Comparison of ENCODE assay signal across 23 cellular contexts in genomic region chr6:143553337-143553736, GRCh38. TPM values are rescaled to one million over a fixed set of nuclear protein-coding genes. Genes with fewer than 3 reads are reported as not detected.
A peak's percentile ranks its signal among the peaks of the same experiment; 100 is the strongest.
DNase-seq lines count a peak whose midpoint lies in the region; ATAC-seq and TF ChIP-seq lines count a peak whose summit lies in the region.
"Had no signal": no experiment of that assay in that cellular context is flagged by ENCODE, and none has a peak within 500 bp of the region (broad histone marks: within the 10 kb centered on the region; RNA-seq: fewer than 3 reads in every experiment).

No MANE protein-coding gene starts in this region.

- peaks cover 14 to 30% of the 10 kb centered on the region in 2 experiments; a peak in 3 of 4 replicates for H3K79me1 ChIP-seq in IMR-90 (ENCODE audit: low read depth in 1 of 2, low read length in 2 of 2)

- H3K9me3 ChIP-seq in IMR-90 (ENCODE audit: control insufficient read depth, insufficient read depth, low read length) (no peaks in the 10 kb centered on the region), left lung (no peaks in the 10 kb centered on the region)
- H3K9me3 ChIP-seq: BLaER1 treated with 17β-estradiol and CSF1 and Interleukin-3, amounts not matched to agents 10 nM and 100 nM; HAP-1; MG63 had no signal

- no peak overlapping the region for H3K4me2 ChIP-seq in IMR-90 (ENCODE audit: low read depth, low read length)
- H3K4me2 ChIP-seq: BLaER1 treated with 17β-estradiol and CSF1 and Interleukin-3, amounts not matched to agents 10 nM and 100 nM; neural progenitor cell had no signal

- intact Hi-C loops in IMR-90 (cut with micrococcal nuclease) (no loop called here), left lung (cut with DNase I) (no loop called here)

- no peak overlapping the region for H3K56ac ChIP-seq in IMR-90 (ENCODE audit: extremely low read depth, insufficient read depth, low read length)

- H2BK15ac ChIP-seq in IMR-90 (ENCODE audit: low read depth, low read length), result no peak overlapping the region

- TF ChIP-seq CTCF in IMR-90 (conservative IDR thresholded peaks at IDR 0.05; ENCODE audit: low read depth, low read length) (no peak), left lung (IDR thresholded peaks at IDR 0.05) (no peak)

- no peak for DNase-seq in activated CD4-positive, alpha-beta T cell treated with anti-CD3 and anti-CD28 coated beads, Interleukin-2, amount 10 ng/mL, durations not matched to agents 7 days and 5 days
- DNase-seq in activated CD4-positive, alpha-beta T cell treated with anti-CD3 and anti-CD28 coated beads, Interleukin-2, amount 50 U/mL, for 48 hours, result no peak
- no peak for DNase-seq in IMR-90
- no peak for DNase-seq in activated CD4-positive, alpha-beta memory T cell treated with anti-CD3 and anti-CD28 coated beads, Interleukin-2, amount 10 ng/mL, durations not matched to agents 7 days and 5 days
- DNase-seq in natural killer cell treated with Interleukin-12 subunit alpha and Interleukin-12 subunit beta and Interleukin-15 and Interleukin-18, amount 100 ng/mL, for 72 hours (ENCODE audit: low spot score), result no peak
- no peak for DNase-seq in medulla oblongata (ENCODE audit: extremely low spot score)
- DNase-seq in left lung, result no peak
- DNase-seq in mucosa of gallbladder (ENCODE audit: low spot score), result no peak
- DNase-seq: activated naive CD4-positive, alpha-beta T cell treated with anti-CD3 and anti-CD28 coated beads, Interleukin-2, amount 10 ng/mL, durations not matched to agents 7 days and 5 days; central memory CD4-positive, alpha-beta T cell; DMS153; dorsolateral prefrontal cortex; MG63; NCI-H146; NCI-H2171; NCI-H524 treated with DMSO at 0.1 percent for 48 hours; stimulated activated CD4-positive, alpha-beta T cell treated with anti-CD3 and anti-CD28 coated beads, Interleukin-15, amount 100 ng/mL, for 24 hours; trophoblast cell had no signal

- H3K9me3 Mint-ChIP-seq in activated CD4-positive, alpha-beta T cell treated with anti-CD3 and anti-CD28 coated beads, Interleukin-2, amount 10 ng/mL, durations not matched to agents 7 days and 5 days, result no peaks in the 10 kb centered on the region
- H3K9me3 Mint-ChIP-seq in activated CD4-positive, alpha-beta memory T cell treated with anti-CD3 and anti-CD28 coated beads, Interleukin-2, amount 10 ng/mL, durations not matched to agents 7 days and 5 days, result no peaks in the 10 kb centered on the region
- no peaks in the 10 kb centered on the region for H3K9me3 Mint-ChIP-seq in natural killer cell treated with Interleukin-12 subunit alpha and Interleukin-12 subunit beta and Interleukin-15 and Interleukin-18, amount 100 ng/mL, for 72 hours
- H3K9me3 Mint-ChIP-seq: activated naive CD4-positive, alpha-beta T cell treated with anti-CD3 and anti-CD28 coated beads, Interleukin-2, amount 10 ng/mL, durations not matched to agents 7 days and 5 days; neural progenitor cell had no signal

- POLR2A ChIA-PET in activated CD4-positive, alpha-beta T cell treated with anti-CD3 and anti-CD28 coated beads, Interleukin-2, amount 10 ng/mL, durations not matched to agents 7 days and 5 days (lab: Charles Lee), result no interaction called here
- POLR2A ChIA-PET in IMR-90 (lab: Charles Lee; ENCODE audit: unreplicated experiment), result no interaction called here
- POLR2A ChIA-PET in activated CD4-positive, alpha-beta memory T cell treated with anti-CD3 and anti-CD28 coated beads, Interleukin-2, amount 10 ng/mL, durations not matched to agents 7 days and 5 days (lab: Charles Lee), result interaction anchor here (0.8 to 1.5 kb wide), 5 partner anchors 11 to 17 kb away, joined by 3 to 6 read pairs (median 4); no protein-coding TSS in a partner anchor

- WGBS in IMR-90 (ENCODE audit: extremely low coverage in 2 of 2, insufficient read length in 1 of 2), 2 experiments, result no CpG with 5 or more reads among the region's 2 CpGs

- no peak overlapping the region for H2AFZ ChIP-seq in IMR-90 (replicated peaks; ENCODE audit: low read length, poor library complexity)
- H2AFZ ChIP-seq: neural progenitor cell had no signal

- H3K27ac ChIP-seq in IMR-90 (ENCODE audit: insufficient read depth, low read length) (no peak overlapping the region), left lung (no peak overlapping the region)
- H3K27ac ChIP-seq: BLaER1 treated with 17β-estradiol and CSF1 and Interleukin-3, amounts not matched to agents 10 nM and 100 nM; dorsolateral prefrontal cortex; epithelial cell of prostate; neural progenitor cell had no signal

- H3K4me1 Mint-ChIP-seq in activated CD4-positive, alpha-beta T cell treated with anti-CD3 and anti-CD28 coated beads, Interleukin-2, amount 10 ng/mL, durations not matched to agents 7 days and 5 days, result peaks cover 70% of the 10 kb centered on the region
- peaks cover 73% of the 10 kb centered on the region for H3K4me1 Mint-ChIP-seq in activated CD4-positive, alpha-beta memory T cell treated with anti-CD3 and anti-CD28 coated beads, Interleukin-2, amount 10 ng/mL, durations not matched to agents 7 days and 5 days
- H3K4me1 Mint-ChIP-seq in natural killer cell treated with Interleukin-12 subunit alpha and Interleukin-12 subunit beta and Interleukin-15 and Interleukin-18, amount 100 ng/mL, for 72 hours (ENCODE audit: low read depth in 2 of 2), result peaks cover 43 to 47% of the 10 kb centered on the region in 2 donors

- no peaks in the 10 kb centered on the region for H4K20me1 ChIP-seq in IMR-90 (ENCODE audit: insufficient read depth, low read length)

- H3K36me3 ChIP-seq in IMR-90 (ENCODE audit: control insufficient read depth, insufficient read depth, low read length) (no peaks in the 10 kb centered on the region), left lung (no peaks in the 10 kb centered on the region)
- H3K36me3 ChIP-seq: HAP-1, MG63, neural progenitor cell had no signal

- no peaks in the 10 kb centered on the region for H3K27me3 Mint-ChIP-seq in activated CD4-positive, alpha-beta T cell treated with anti-CD3 and anti-CD28 coated beads, Interleukin-2, amount 10 ng/mL, durations not matched to agents 7 days and 5 days
- H3K27me3 Mint-ChIP-seq in activated CD4-positive, alpha-beta memory T cell treated with anti-CD3 and anti-CD28 coated beads, Interleukin-2, amount 10 ng/mL, durations not matched to agents 7 days and 5 days, result no peaks in the 10 kb centered on the region
- no peaks in the 10 kb centered on the region for H3K27me3 Mint-ChIP-seq in natural killer cell treated with Interleukin-12 subunit alpha and Interleukin-12 subunit beta and Interleukin-15 and Interleukin-18, amount 100 ng/mL, for 72 hours
- H3K27me3 Mint-ChIP-seq: activated naive CD4-positive, alpha-beta T cell treated with anti-CD3 and anti-CD28 coated beads, Interleukin-2, amount 10 ng/mL, durations not matched to agents 7 days and 5 days had no signal

- no peak overlapping the region for H3K4ac ChIP-seq in IMR-90 (ENCODE audit: low read depth, low read length)

- no peak overlapping the region for H3K18ac ChIP-seq in IMR-90 (ENCODE audit: low read depth, low read length)

- no peak overlapping the region for H4K8ac ChIP-seq in IMR-90 (ENCODE audit: low read depth in 2 of 2, low read length in 2 of 2)

- peak overlapping the region; percentile 1 for H3K27ac Mint-ChIP-seq in activated CD4-positive, alpha-beta T cell treated with anti-CD3 and anti-CD28 coated beads, Interleukin-2, amount 10 ng/mL, durations not matched to agents 7 days and 5 days
- H3K27ac Mint-ChIP-seq in activated CD4-positive, alpha-beta memory T cell treated with anti-CD3 and anti-CD28 coated beads, Interleukin-2, amount 10 ng/mL, durations not matched to agents 7 days and 5 days, result peak overlapping the region; percentile 23
- H3K27ac Mint-ChIP-seq in natural killer cell treated with Interleukin-12 subunit alpha and Interleukin-12 subunit beta and Interleukin-15 and Interleukin-18, amount 100 ng/mL, for 72 hours, result peak overlapping the region in 1 of 2 donors; percentile 28
- H3K27ac Mint-ChIP-seq: activated naive CD4-positive, alpha-beta T cell treated with anti-CD3 and anti-CD28 coated beads, Interleukin-2, amount 10 ng/mL, durations not matched to agents 7 days and 5 days; neural progenitor cell had no signal

- no peak overlapping the region for H2AK5ac ChIP-seq in IMR-90 (ENCODE audit: low read depth, low read length)

- CTCF ChIA-PET in activated CD4-positive, alpha-beta T cell treated with anti-CD3 and anti-CD28 coated beads, Interleukin-2, amount 10 ng/mL, durations not matched to agents 7 days and 5 days (lab: Charles Lee), result interaction anchor here (0.9 kb wide), 1 partner anchor 10 kb away, joined by 3 read pairs; no protein-coding TSS in a partner anchor
- CTCF ChIA-PET in IMR-90 (lab: Yijun Ruan, JAX), result no interaction called here
- CTCF ChIA-PET in activated CD4-positive, alpha-beta memory T cell treated with anti-CD3 and anti-CD28 coated beads, Interleukin-2, amount 10 ng/mL, durations not matched to agents 7 days and 5 days (lab: Charles Lee), result interaction anchor here (0.7 to 1.2 kb wide), 2 partner anchors 15 to 48 kb away, joined by 3 to 4 read pairs; no protein-coding TSS in a partner anchor

- no peak overlapping the region for H4K91ac ChIP-seq in IMR-90 (ENCODE audit: insufficient read depth, low read depth, low read length)

- no peak overlapping the region for H2AK9ac ChIP-seq in IMR-90 (replicated peaks; ENCODE audit: low read depth, low read length, poor library complexity)

- H2BK20ac ChIP-seq in IMR-90 (ENCODE audit: low read depth, low read length), result no peak overlapping the region

- peaks cover 5% of the 10 kb centered on the region; the same call in 1 of the 2 replicates for H3K9me1 ChIP-seq in IMR-90 (ENCODE audit: insufficient read depth, low read length)

- in situ Hi-C loops in IMR-90 (cut with MboI; ENCODE audit: low sequenced_read_pairs), result no loop called here

- TF ChIP-seq RAD21 in IMR-90 (IDR thresholded peaks at IDR 0.05; ENCODE audit: low read length), result no peak

- H3K4me1 ChIP-seq in IMR-90 (ENCODE audit: control insufficient read depth, insufficient read depth, low read length), result peaks cover 2% of the 10 kb centered on the region
- peaks cover 0 to 6% of the 10 kb centered on the region in 2 donors for H3K4me1 ChIP-seq in left lung
- H3K4me1 ChIP-seq: HAP-1, neural progenitor cell had no signal

- H3K14ac ChIP-seq in IMR-90 (replicated peaks; ENCODE audit: low read depth, low read length), result 0 out of 2 replicates have a peak overlapping the region, but pooled peaks have one; percentile 6

- no peak overlapping the region for H3K4me3 Mint-ChIP-seq in activated CD4-positive, alpha-beta T cell treated with anti-CD3 and anti-CD28 coated beads, Interleukin-2, amount 10 ng/mL, durations not matched to agents 7 days and 5 days
- no peak overlapping the region for H3K4me3 Mint-ChIP-seq in activated CD4-positive, alpha-beta memory T cell treated with anti-CD3 and anti-CD28 coated beads, Interleukin-2, amount 10 ng/mL, durations not matched to agents 7 days and 5 days
- peak overlapping the region; percentile 0 for H3K4me3 Mint-ChIP-seq in natural killer cell treated with Interleukin-12 subunit alpha and Interleukin-12 subunit beta and Interleukin-15 and Interleukin-18, amount 100 ng/mL, for 72 hours
- H3K4me3 Mint-ChIP-seq: activated naive CD4-positive, alpha-beta T cell treated with anti-CD3 and anti-CD28 coated beads, Interleukin-2, amount 10 ng/mL, durations not matched to agents 7 days and 5 days; neural progenitor cell had no signal

- no peak overlapping the region for H3K23ac ChIP-seq in IMR-90 (ENCODE audit: low read depth, low read length)

- H3K36me3 Mint-ChIP-seq in activated CD4-positive, alpha-beta T cell treated with anti-CD3 and anti-CD28 coated beads, Interleukin-2, amount 10 ng/mL, durations not matched to agents 7 days and 5 days (ENCODE audit: low read depth), result peaks cover 19% of the 10 kb centered on the region
- peaks cover 28% of the 10 kb centered on the region for H3K36me3 Mint-ChIP-seq in activated CD4-positive, alpha-beta memory T cell treated with anti-CD3 and anti-CD28 coated beads, Interleukin-2, amount 10 ng/mL, durations not matched to agents 7 days and 5 days (ENCODE audit: low read depth)
- H3K36me3 Mint-ChIP-seq in natural killer cell treated with Interleukin-12 subunit alpha and Interleukin-12 subunit beta and Interleukin-15 and Interleukin-18, amount 100 ng/mL, for 72 hours, result no peaks in the 10 kb centered on the region

- H4K5ac ChIP-seq in IMR-90 (ENCODE audit: low read depth, low read length), result no peak overlapping the region

- no peak overlapping the region for H3K9ac ChIP-seq in IMR-90 (ENCODE audit: low read depth, low read length)
- H3K9ac ChIP-seq: BLaER1 treated with 17β-estradiol and CSF1 and Interleukin-3, amounts not matched to agents 10 nM and 100 nM; neural progenitor cell had no signal

- no peak overlapping the region for H3K4me3 ChIP-seq in IMR-90 (ENCODE audit: insufficient read depth, low read depth, low read length)
- H3K4me3 ChIP-seq in left lung, result no peak overlapping the region
- H3K4me3 ChIP-seq: BLaER1 treated with 17β-estradiol and CSF1 and Interleukin-3, amounts not matched to agents 10 nM and 100 nM; dorsolateral prefrontal cortex; HAP-1; MG63; neural progenitor cell had no signal

- dilution Hi-C loops in IMR-90 (cut with HindIII; ENCODE audit: low sequenced_read_pairs, unreplicated experiment), result no loop called here

- H3K27me3 ChIP-seq in IMR-90 (ENCODE audit: control insufficient read depth, insufficient read depth, low read length) (no peaks in the 10 kb centered on the region), left lung (no peaks in the 10 kb centered on the region)
- H3K27me3 ChIP-seq: BLaER1 treated with 17β-estradiol and CSF1 and Interleukin-3, amounts not matched to agents 10 nM and 100 nM; dorsolateral prefrontal cortex; MG63; neural progenitor cell had no signal

- ATAC-seq in IMR-90 (ENCODE audit: low read depth), result no peak
- no peak for ATAC-seq in natural killer cell treated with Interleukin-12 subunit alpha and Interleukin-12 subunit beta and Interleukin-15 and Interleukin-18, amount 100 ng/mL, for 72 hours
- ATAC-seq in left lung, result no peak
- ATAC-seq: sciatic nerve had no signal

- no peak overlapping the region for H2BK5ac ChIP-seq in IMR-90 (ENCODE audit: low read depth, low read length, poor library complexity, severe bottlenecking)

- no peak overlapping the region for H2BK120ac ChIP-seq in IMR-90 (ENCODE audit: low read depth, low read length)

- BruUV-seq in IMR-90 (replicated peaks; lab: Mats Ljungman, UMichigan), result no TSS peak

- no peak for TF ChIP-seq POLR2A in IMR-90 (IDR thresholded peaks at IDR 0.05; ENCODE audit: low read depth, low read length)

RNA-seq across cellular contexts. Expression of gene FUCA2, which starts 41.8 kb away (rescaled TPM):
- total RNA-seq in activated CD4-positive, alpha-beta T cell treated with anti-CD3 and anti-CD28 coated beads, Interleukin-2, amount 10 ng/mL, durations not matched to agents 7 days and 5 days, result 10 to 100 TPM in 1 of 2 experiments, 1 to 10 TPM in 1; 6.5 to 10.0 TPM
- total RNA-seq in IMR-90 (2012; rRNA removed) (44.1 and 52.5 TPM in 2 replicates), left lung (10 to 100 TPM; 45.6 to 83.4 TPM), mucosa of gallbladder (62.7 TPM)
- polyA plus RNA-seq in IMR-90 (2012; rRNA removed), result 37.8 and 47.4 TPM in 2 replicates
- 41.6 and 46.4 TPM in 2 replicates for polyA plus RNA-seq in IMR-90 (2012; cell fraction: cytosol; rRNA removed)
- 29.4 and 35.2 TPM in 2 replicates for polyA plus RNA-seq in IMR-90 (2012; cell fraction: nucleus; rRNA removed; ENCODE audit: low replicate concordance)
- 10 to 100 TPM; 22.1 to 23.1 TPM for total RNA-seq in activated CD4-positive, alpha-beta memory T cell treated with anti-CD3 and anti-CD28 coated beads, Interleukin-2, amount 10 ng/mL, durations not matched to agents 7 days and 5 days
- total RNA-seq in natural killer cell treated with Interleukin-12 subunit alpha and Interleukin-12 subunit beta and Interleukin-15 and Interleukin-18, amount 100 ng/mL, for 72 hours, result 10 to 100 TPM; 25.4 to 28.9 TPM
